ENCODE assay signal across 24 cellular contexts in the genomic region with DNA sequence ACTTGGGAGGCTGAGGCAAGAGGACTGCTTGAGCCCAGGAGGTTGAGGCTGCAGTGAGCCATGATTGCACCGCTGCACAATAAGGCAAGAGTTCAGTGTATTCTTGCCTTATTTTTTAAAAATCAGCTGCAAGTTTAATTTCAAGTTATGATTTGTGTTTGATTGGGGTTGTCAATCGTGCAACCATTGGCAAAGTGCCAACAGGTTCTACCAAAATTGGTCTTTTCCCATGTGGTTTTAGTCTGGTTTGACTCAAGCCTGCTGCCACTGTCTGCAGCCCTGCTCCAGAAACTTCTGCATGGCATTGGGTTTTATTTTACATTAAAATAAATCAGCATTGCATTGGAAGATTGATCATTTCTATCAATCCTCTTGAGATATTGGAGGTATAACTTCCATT.
"Had no signal": no experiment of that assay in that cellular context is flagged by ENCODE, and none has a peak within 500 bp of the region (broad histone marks: within the 10 kb centered on the region; RNA-seq: fewer than 3 reads in every experiment).

No MANE protein-coding gene starts in this region.

- DNase-seq: activated B cell treated with CpG ODN at 0.5 μM for 24 hours; activated CD8-positive, alpha-beta T cell treated with anti-CD3 and anti-CD28 coated beads, Interleukin-2, amount 10 ng/mL, durations not matched to agents 7 days and 5 days; activated gamma-delta T cell; activated naive CD4-positive, alpha-beta T cell treated with anti-CD3 and anti-CD28 coated beads, Interleukin-2, amount 10 ng/mL, durations not matched to agents 7 days and 5 days; activated naive CD8-positive, alpha-beta T cell treated with anti-CD3 and anti-CD28 coated beads, Interleukin-2, amount 10 ng/mL, durations not matched to agents 7 days and 5 days; activated T-cell treated with anti-CD3 and anti-CD28 coated beads, Interleukin-2, amount 50 U/mL, for 24 hours; caudate nucleus; foreskin keratinocyte; hypothalamus; kidney glomerular epithelial cell; lower lobe of right lung; nephron progenitor cell; ovary; stimulated activated CD4-positive, alpha-beta T cell treated with anti-CD3 and anti-CD28 coated beads, Interleukin-4, amount 100 ng/mL, for 4 hours; stimulated activated naive B cell treated with anti-CD40 and anti-IgM and Interleukin-4, amounts not matched to agents 10 μg/mL and 1 μg/mL and 100 μg/mL, for 72 hours; T-helper 1 cell; tibial artery had no signal

- H3K36me3 ChIP-seq: esophagus muscularis mucosa, heart left ventricle, lower lobe of right lung, ovary, suprapubic skin, tibial artery had no signal

- H3K4me3 ChIP-seq: esophagus muscularis mucosa, heart left ventricle, lower lobe of right lung, ovary, skin epidermis, suprapubic skin, tibial artery had no signal

- H3K4me1 Mint-ChIP-seq: activated B cell treated with CpG ODN at 0.5 μM for 24 hours had no signal

- H3K4me1 ChIP-seq: foreskin keratinocyte had no signal

- H3K9me3 ChIP-seq: lower lobe of right lung, ovary, suprapubic skin had no signal

- H3K4me3 Mint-ChIP-seq: activated B cell treated with CpG ODN at 0.5 μM for 24 hours; activated CD8-positive, alpha-beta T cell treated with anti-CD3 and anti-CD28 coated beads, Interleukin-2, amount 10 ng/mL, durations not matched to agents 7 days and 5 days; activated naive CD4-positive, alpha-beta T cell treated with anti-CD3 and anti-CD28 coated beads, Interleukin-2, amount 10 ng/mL, durations not matched to agents 7 days and 5 days; activated naive CD8-positive, alpha-beta T cell treated with anti-CD3 and anti-CD28 coated beads, Interleukin-2, amount 10 ng/mL, durations not matched to agents 7 days and 5 days; activated T-cell treated with anti-CD3 and anti-CD28 coated beads, Interleukin-2, amount 50 U/mL, for 24 hours; nephron progenitor cell; stimulated activated naive B cell treated with anti-CD40 and anti-IgM and Interleukin-4, amounts not matched to agents 10 μg/mL and 1 μg/mL and 100 μg/mL, for 72 hours; T-helper 2 cell treated with Interferon-gamma antibody and Interleukin-4, amounts not matched to agents 5 μg/mL and 100 μg/mL, for 36 hours had no signal

- H3K36me3 Mint-ChIP-seq: activated naive CD4-positive, alpha-beta T cell treated with anti-CD3 and anti-CD28 coated beads, Interleukin-2, amount 10 ng/mL, durations not matched to agents 7 days and 5 days; activated naive CD8-positive, alpha-beta T cell treated with anti-CD3 and anti-CD28 coated beads, Interleukin-2, amount 10 ng/mL, durations not matched to agents 7 days and 5 days; stimulated activated naive B cell treated with anti-CD40 and anti-IgM and Interleukin-4, amounts not matched to agents 10 μg/mL and 1 μg/mL and 100 μg/mL, for 72 hours had no signal

- H3K27ac ChIP-seq: foreskin keratinocyte, ovary, suprapubic skin had no signal

- H3K27me3 ChIP-seq: heart left ventricle, ovary, suprapubic skin, tibial artery had no signal

- H3K27ac Mint-ChIP-seq: activated B cell treated with CpG ODN at 0.5 μM for 24 hours; activated CD8-positive, alpha-beta T cell treated with anti-CD3 and anti-CD28 coated beads, Interleukin-2, amount 10 ng/mL, durations not matched to agents 7 days and 5 days; activated naive CD4-positive, alpha-beta T cell treated with anti-CD3 and anti-CD28 coated beads, Interleukin-2, amount 10 ng/mL, durations not matched to agents 7 days and 5 days; activated naive CD8-positive, alpha-beta T cell treated with anti-CD3 and anti-CD28 coated beads, Interleukin-2, amount 10 ng/mL, durations not matched to agents 7 days and 5 days; activated T-cell treated with anti-CD3 and anti-CD28 coated beads, Interleukin-2, amount 50 U/mL, for 24 hours; nephron progenitor cell; progenitor cell of endocrine pancreas; stimulated activated naive B cell treated with anti-CD40 and anti-IgM and Interleukin-4, amounts not matched to agents 10 μg/mL and 1 μg/mL and 100 μg/mL, for 72 hours; T-helper 2 cell treated with Interferon-gamma antibody and Interleukin-4, amounts not matched to agents 5 μg/mL and 100 μg/mL, for 36 hours had no signal

- ATAC-seq: activated CD8-positive, alpha-beta T cell treated with anti-CD3 and anti-CD28 coated beads, Interleukin-2, amount 10 ng/mL, durations not matched to agents 7 days and 5 days; foreskin keratinocyte; lower lobe of right lung; sciatic nerve; stimulated activated naive B cell treated with anti-CD40 and anti-IgM and Interleukin-4, amounts not matched to agents 10 μg/mL and 1 μg/mL and 100 μg/mL, for 72 hours had no signal
